Comparison of ENCODE assay signal across 1 cellular context in genomic region chr3:38165722-38166387, GRCh38.
A peak's percentile ranks its signal among the peaks of the same experiment; 100 is the strongest.
TF ChIP-seq lines count a peak whose summit lies in the region.

No MANE protein-coding gene starts in this region.

TF ChIP-seq in K562, 482 proteins besides CTCF, POLR2A, EP300 and RAD21 (continued from another document and continues in another):
- TF ChIP-seq E2F6 (IDR thresholded peaks at IDR 0.05; ENCODE audit: borderline replicate concordance in 1 of 2, extremely low read depth in 1 of 2, insufficient read depth in 1 of 2, insufficient read length in 1 of 2, low read depth in 1 of 2, low read length in 1 of 2, poor library complexity in 1 of 2, severe bottlenecking in 1 of 2) (peak in 1 of 2 experiments; percentile 40), ZNF143 (CRISPR knock-in tag; IDR thresholded peaks at IDR 0.05) (no peak), SUPT5H (IDR thresholded peaks at IDR 0.05) (0 out of 2 replicates have a peak, but pooled peaks have one; percentile 26), ZNF224 (CRISPR knock-in tag; IDR thresholded peaks at IDR 0.05) (no peak), EHMT2 (IDR thresholded peaks at IDR 0.05) (no peak), NRF1 (conservative IDR thresholded peaks at IDR 0.05 in 1 of 2, IDR thresholded peaks at IDR 0.05 in 1 of 2) (no peak), TAF7 (tag; IDR thresholded peaks at IDR 0.05) (no peak), ZNF695 (CRISPR knock-in tag; IDR thresholded peaks at IDR 0.05) (no peak), STAT5A (IDR thresholded peaks at IDR 0.05; ENCODE audit: borderline replicate concordance, low read length) (no peak), BCOR (IDR thresholded peaks at IDR 0.05) (no peak; the same call in 1 of the 2 replicates), KLF16 (IDR thresholded peaks at IDR 0.05) (no peak), NR2F6 (CRISPR knock-in tag; IDR thresholded peaks at IDR 0.05) (no peak), CEBPZ (IDR thresholded peaks at IDR 0.05; ENCODE audit: borderline replicate concordance, low read depth, low read length) (no peak), NR4A1 (CRISPR knock-in tag; IDR thresholded peaks at IDR 0.05) (0 out of 2 replicates have a peak, but pooled peaks have one; percentile 6), NR4A1 (tag; IDR thresholded peaks at IDR 0.05) (no peak), FOXJ3 (CRISPR knock-in tag; IDR thresholded peaks at IDR 0.05) (no peak), ZFPM2 (CRISPR knock-in tag; IDR thresholded peaks at IDR 0.05) (no peak), ZNF764 (CRISPR knock-in tag; IDR thresholded peaks at IDR 0.05; ENCODE audit: low read depth) (no peak), STAT5B (CRISPR knock-in tag; IDR thresholded peaks at IDR 0.05) (no peak), POU5F1 (IDR thresholded peaks at IDR 0.05; ENCODE audit: borderline replicate concordance, low read depth, low read length, partially characterized antibody) (no peak), EZH2 (IDR thresholded peaks at IDR 0.05; ENCODE audit: borderline replicate concordance, low read depth, low read length) (no peak), PCBP2 (IDR thresholded peaks at IDR 0.05; ENCODE audit: low read depth, low read length, poor library complexity, severe bottlenecking) (no peak), ZNF384 (IDR thresholded peaks at IDR 0.05; ENCODE audit: low read depth, low read length) (no peak), BACH1 (tag; IDR thresholded peaks at IDR 0.05) (no peak), MBD2 (IDR thresholded peaks at IDR 0.05; ENCODE audit: borderline replicate concordance, low read depth) (no peak), XRCC3 (IDR thresholded peaks at IDR 0.05) (no peak), FOXK2 (conservative IDR thresholded peaks at IDR 0.05 in 1 of 2, IDR thresholded peaks at IDR 0.05 in 1 of 2; ENCODE audit: low read depth in 2 of 2) (peak; percentile 9 to 58; a peak in 2 of 4 replicates), SREBF2 (CRISPR knock-in tag; IDR thresholded peaks at IDR 0.05) (no peak), GATAD2A (IDR thresholded peaks at IDR 0.05) (no peak; the same call in none of the 2 replicates), ZNF311 (CRISPR knock-in tag; IDR thresholded peaks at IDR 0.05) (no peak), RCOR1 (IDR thresholded peaks at IDR 0.05; ENCODE audit: borderline replicate concordance in 1 of 2, low read depth in 2 of 2, low read length in 2 of 2) (peak in 1 of 2 experiments; percentile 22; a peak in 1 of 4 replicates), ZNF551 (CRISPR knock-in tag; IDR thresholded peaks at IDR 0.05) (no peak), WHSC1 (IDR thresholded peaks at IDR 0.05; ENCODE audit: low read length) (no peak), FUS (optimal IDR thresholded peaks at IDR 0.05; ENCODE audit: low read depth, low read length) (no peak), ZNF140 (CRISPR knock-in tag; IDR thresholded peaks at IDR 0.05) (no peak), ZBTB8A (IDR thresholded peaks at IDR 0.05; ENCODE audit: partially characterized antibody) (no peak), ZBED1 (IDR thresholded peaks at IDR 0.05) (no peak), HCFC1 (IDR thresholded peaks at IDR 0.05; ENCODE audit: low read depth, low read length) (no peak), ZNF263 (CRISPR knock-in tag; IDR thresholded peaks at IDR 0.05; ENCODE audit: borderline replicate concordance) (peak; percentile 85), SPI1 (IDR thresholded peaks at IDR 0.05; ENCODE audit: borderline replicate concordance, low read depth, low read length) (no peak), ZNF324 (CRISPR knock-in tag; IDR thresholded peaks at IDR 0.05) (no peak), COPS2 (conservative IDR thresholded peaks at IDR 0.05) (no peak), SNIP1 (IDR thresholded peaks at IDR 0.05; ENCODE audit: low read depth) (no peak), NFATC3 (IDR thresholded peaks at IDR 0.05) (no peak)
- TF ChIP-seq, protein P1, sequence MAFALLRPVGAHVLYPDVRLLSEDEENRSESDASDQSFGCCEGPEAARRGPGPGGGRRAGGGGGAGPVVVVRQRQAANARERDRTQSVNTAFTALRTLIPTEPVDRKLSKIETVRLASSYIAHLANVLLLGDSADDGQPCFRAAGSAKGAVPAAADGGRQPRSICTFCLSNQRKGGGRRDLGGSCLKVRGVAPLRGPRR (CRISPR knock-in tag; IDR thresholded peaks at IDR 0.05) = no peak
- TF ChIP-seq, protein P2, sequence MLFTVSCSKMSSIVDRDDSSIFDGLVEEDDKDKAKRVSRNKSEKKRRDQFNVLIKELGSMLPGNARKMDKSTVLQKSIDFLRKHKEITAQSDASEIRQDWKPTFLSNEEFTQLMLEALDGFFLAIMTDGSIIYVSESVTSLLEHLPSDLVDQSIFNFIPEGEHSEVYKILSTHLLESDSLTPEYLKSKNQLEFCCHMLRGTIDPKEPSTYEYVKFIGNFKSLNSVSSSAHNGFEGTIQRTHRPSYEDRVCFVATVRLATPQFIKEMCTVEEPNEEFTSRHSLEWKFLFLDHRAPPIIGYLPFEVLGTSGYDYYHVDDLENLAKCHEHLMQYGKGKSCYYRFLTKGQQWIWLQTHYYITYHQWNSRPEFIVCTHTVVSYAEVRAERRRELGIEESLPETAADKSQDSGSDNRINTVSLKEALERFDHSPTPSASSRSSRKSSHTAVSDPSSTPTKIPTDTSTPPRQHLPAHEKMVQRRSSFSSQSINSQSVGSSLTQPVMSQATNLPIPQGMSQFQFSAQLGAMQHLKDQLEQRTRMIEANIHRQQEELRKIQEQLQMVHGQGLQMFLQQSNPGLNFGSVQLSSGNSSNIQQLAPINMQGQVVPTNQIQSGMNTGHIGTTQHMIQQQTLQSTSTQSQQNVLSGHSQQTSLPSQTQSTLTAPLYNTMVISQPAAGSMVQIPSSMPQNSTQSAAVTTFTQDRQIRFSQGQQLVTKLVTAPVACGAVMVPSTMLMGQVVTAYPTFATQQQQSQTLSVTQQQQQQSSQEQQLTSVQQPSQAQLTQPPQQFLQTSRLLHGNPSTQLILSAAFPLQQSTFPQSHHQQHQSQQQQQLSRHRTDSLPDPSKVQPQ (CRISPR knock-in tag; IDR thresholded peaks at IDR 0.05; ENCODE audit: borderline replicate concordance) = no peak
- TF ChIP-seq, protein P3, sequence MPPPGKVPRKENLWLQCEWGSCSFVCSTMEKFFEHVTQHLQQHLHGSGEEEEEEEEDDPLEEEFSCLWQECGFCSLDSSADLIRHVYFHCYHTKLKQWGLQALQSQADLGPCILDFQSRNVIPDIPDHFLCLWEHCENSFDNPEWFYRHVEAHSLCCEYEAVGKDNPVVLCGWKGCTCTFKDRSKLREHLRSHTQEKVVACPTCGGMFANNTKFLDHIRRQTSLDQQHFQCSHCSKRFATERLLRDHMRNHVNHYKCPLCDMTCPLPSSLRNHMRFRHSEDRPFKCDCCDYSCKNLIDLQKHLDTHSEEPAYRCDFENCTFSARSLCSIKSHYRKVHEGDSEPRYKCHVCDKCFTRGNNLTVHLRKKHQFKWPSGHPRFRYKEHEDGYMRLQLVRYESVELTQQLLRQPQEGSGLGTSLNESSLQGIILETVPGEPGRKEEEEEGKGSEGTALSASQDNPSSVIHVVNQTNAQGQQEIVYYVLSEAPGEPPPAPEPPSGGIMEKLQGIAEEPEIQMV (tag; conservative IDR thresholded peaks at IDR 0.05; ENCODE audit: low read depth) = no peak
- TF ChIP-seq, protein P4, sequence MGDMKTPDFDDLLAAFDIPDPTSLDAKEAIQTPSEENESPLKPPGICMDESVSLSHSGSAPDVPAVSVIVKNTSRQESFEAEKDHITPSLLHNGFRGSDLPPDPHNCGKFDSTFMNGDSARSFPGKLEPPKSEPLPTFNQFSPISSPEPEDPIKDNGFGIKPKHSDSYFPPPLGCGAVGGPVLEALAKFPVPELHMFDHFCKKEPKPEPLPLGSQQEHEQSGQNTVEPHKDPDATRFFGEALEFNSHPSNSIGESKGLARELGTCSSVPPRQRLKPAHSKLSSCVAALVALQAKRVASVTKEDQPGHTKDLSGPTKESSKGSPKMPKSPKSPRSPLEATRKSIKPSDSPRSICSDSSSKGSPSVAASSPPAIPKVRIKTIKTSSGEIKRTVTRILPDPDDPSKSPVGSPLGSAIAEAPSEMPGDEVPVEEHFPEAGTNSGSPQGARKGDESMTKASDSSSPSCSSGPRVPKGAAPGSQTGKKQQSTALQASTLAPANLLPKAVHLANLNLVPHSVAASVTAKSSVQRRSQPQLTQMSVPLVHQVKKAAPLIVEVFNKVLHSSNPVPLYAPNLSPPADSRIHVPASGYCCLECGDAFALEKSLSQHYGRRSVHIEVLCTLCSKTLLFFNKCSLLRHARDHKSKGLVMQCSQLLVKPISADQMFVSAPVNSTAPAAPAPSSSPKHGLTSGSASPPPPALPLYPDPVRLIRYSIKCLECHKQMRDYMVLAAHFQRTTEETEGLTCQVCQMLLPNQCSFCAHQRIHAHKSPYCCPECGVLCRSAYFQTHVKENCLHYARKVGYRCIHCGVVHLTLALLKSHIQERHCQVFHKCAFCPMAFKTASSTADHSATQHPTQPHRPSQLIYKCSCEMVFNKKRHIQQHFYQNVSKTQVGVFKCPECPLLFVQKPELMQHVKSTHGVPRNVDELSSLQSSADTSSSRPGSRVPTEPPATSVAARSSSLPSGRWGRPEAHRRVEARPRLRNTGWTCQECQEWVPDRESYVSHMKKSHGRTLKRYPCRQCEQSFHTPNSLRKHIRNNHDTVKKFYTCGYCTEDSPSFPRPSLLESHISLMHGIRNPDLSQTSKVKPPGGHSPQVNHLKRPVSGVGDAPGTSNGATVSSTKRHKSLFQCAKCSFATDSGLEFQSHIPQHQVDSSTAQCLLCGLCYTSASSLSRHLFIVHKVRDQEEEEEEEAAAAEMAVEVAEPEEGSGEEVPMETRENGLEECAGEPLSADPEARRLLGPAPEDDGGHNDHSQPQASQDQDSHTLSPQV (IDR thresholded peaks at IDR 0.05) = no peak
- TF ChIP-seq, protein P5, sequence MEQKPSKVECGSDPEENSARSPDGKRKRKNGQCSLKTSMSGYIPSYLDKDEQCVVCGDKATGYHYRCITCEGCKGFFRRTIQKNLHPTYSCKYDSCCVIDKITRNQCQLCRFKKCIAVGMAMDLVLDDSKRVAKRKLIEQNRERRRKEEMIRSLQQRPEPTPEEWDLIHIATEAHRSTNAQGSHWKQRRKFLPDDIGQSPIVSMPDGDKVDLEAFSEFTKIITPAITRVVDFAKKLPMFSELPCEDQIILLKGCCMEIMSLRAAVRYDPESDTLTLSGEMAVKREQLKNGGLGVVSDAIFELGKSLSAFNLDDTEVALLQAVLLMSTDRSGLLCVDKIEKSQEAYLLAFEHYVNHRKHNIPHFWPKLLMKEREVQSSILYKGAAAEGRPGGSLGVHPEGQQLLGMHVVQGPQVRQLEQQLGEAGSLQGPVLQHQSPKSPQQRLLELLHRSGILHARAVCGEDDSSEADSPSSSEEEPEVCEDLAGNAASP (IDR thresholded peaks at IDR 0.05) = no peak
- TF ChIP-seq, protein P6, sequence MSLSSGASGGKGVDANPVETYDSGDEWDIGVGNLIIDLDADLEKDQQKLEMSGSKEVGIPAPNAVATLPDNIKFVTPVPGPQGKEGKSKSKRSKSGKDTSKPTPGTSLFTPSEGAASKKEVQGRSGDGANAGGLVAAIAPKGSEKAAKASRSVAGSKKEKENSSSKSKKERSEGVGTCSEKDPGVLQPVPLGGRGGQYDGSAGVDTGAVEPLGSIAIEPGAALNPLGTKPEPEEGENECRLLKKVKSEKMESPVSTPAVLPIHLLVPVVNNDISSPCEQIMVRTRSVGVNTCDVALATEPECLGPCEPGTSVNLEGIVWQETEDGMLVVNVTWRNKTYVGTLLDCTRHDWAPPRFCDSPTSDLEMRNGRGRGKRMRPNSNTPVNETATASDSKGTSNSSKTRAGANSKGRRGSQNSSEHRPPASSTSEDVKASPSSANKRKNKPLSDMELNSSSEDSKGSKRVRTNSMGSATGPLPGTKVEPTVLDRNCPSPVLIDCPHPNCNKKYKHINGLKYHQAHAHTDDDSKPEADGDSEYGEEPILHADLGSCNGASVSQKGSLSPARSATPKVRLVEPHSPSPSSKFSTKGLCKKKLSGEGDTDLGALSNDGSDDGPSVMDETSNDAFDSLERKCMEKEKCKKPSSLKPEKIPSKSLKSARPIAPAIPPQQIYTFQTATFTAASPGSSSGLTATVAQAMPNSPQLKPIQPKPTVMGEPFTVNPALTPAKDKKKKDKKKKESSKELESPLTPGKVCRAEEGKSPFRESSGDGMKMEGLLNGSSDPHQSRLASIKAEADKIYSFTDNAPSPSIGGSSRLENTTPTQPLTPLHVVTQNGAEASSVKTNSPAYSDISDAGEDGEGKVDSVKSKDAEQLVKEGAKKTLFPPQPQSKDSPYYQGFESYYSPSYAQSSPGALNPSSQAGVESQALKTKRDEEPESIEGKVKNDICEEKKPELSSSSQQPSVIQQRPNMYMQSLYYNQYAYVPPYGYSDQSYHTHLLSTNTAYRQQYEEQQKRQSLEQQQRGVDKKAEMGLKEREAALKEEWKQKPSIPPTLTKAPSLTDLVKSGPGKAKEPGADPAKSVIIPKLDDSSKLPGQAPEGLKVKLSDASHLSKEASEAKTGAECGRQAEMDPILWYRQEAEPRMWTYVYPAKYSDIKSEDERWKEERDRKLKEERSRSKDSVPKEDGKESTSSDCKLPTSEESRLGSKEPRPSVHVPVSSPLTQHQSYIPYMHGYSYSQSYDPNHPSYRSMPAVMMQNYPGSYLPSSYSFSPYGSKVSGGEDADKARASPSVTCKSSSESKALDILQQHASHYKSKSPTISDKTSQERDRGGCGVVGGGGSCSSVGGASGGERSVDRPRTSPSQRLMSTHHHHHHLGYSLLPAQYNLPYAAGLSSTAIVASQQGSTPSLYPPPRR (CRISPR knock-in tag; IDR thresholded peaks at IDR 0.05; ENCODE audit: borderline replicate concordance) = no peak; the same call in 1 of the 2 replicates
